8 cellular contexts compared by ENCODE assay signal in the genomic region with DNA sequence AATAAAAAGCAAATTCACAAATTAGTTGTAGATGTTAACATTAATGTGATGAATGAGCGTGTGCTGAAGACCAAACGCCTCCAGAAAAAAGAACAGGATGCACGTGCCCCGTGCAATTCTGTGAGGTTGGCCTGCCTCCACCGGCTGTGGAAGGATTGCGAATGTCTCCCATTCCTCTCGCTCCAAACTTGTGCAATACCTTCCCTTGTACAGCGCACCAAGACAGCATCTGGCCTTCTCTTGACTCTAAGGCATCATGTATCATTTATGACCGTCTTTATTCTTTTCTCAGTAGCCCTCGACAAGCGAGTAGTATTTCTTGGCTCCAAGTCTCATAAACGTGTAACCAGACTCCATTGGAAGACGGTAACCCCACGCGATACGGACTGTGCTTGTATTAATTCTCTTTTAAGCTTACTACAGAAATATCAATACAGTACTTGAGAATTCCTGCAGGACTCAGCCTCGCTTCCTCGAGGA. TPM values are rescaled to one million over a fixed set of nuclear protein-coding genes. Genes with fewer than 3 reads are reported as not detected.
A peak's percentile ranks its signal among the peaks of the same experiment; 100 is the strongest.
DNase-seq lines count a peak whose midpoint lies in the region; ATAC-seq and TF ChIP-seq lines count a peak whose summit lies in the region.

No MANE protein-coding gene starts in this region.

- no peaks in the 10 kb centered on the region for H3K27me3 Mint-ChIP-seq in mesothelial cell of epicardium (ENCODE audit: low read depth)

- peak overlapping the region; percentile 92 for H3K4me3 Mint-ChIP-seq in mesothelial cell of epicardium

- in situ Hi-C loops in Panc1 (cut with HindIII; ENCODE audit: low pct_unique_long_range_greater_than_20kb, low sequenced_read_pairs), result no loop called here

- TSS peak; percentile 96 for BruUV-seq in Panc1 (replicated peaks; lab: Mats Ljungman, UMichigan)

- H3K27me3 ChIP-seq in Panc1 (ENCODE audit: control insufficient read depth, insufficient read depth, low read length) (no peaks in the 10 kb centered on the region), upper lobe of right lung (no peaks in the 10 kb centered on the region)

- ATAC-seq in Panc1 (no peak), upper lobe of right lung (no peak)

- peaks cover 9% of the 10 kb centered on the region for H3K36me3 Mint-ChIP-seq in mesothelial cell of epicardium

- POLR2A ChIA-PET in Panc1 (lab: Charles Lee), result interaction anchor here (0.6 kb wide), 1 partner anchor 59 kb away, joined by 4 read pairs; no protein-coding TSS in a partner anchor

- peaks cover 20% of the 10 kb centered on the region for H3K4me1 ChIP-seq in Panc1 (ENCODE audit: control insufficient read depth, insufficient read depth, low read length)
- H3K4me1 ChIP-seq in upper lobe of right lung, result peaks cover 28% of the 10 kb centered on the region

- H3K9me3 Mint-ChIP-seq in mesothelial cell of epicardium, result no peaks in the 10 kb centered on the region

- H3K27ac ChIP-seq in 22Rv1, result peak overlapping the region; percentile 91
- peak overlapping the region; percentile 100 for H3K27ac ChIP-seq in Panc1 (ENCODE audit: low read length)
- peak overlapping the region; percentile 86 for H3K27ac ChIP-seq in upper lobe of right lung

- no peaks in the 10 kb centered on the region for H3K9me3 ChIP-seq in Panc1 (ENCODE audit: control insufficient read depth, insufficient read depth, low read depth, low read length)
- no peaks in the 10 kb centered on the region for H3K9me3 ChIP-seq in upper lobe of right lung

- DNase-seq in GM04503 (ENCODE audit: low read depth), result peak; percentile 80
- DNase-seq in Panc1 (ENCODE audit: low read depth, low spot score), result no peak
- peak; percentile 61 for DNase-seq in dedifferentiated amniotic fluid mesenchymal stem cell (ENCODE audit: extremely low spot score)
- DNase-seq in mesothelial cell of epicardium (ENCODE audit: low spot score in 2 of 2, unreplicated experiment in 2 of 2), result no peak
- no peak for DNase-seq in upper lobe of right lung
- no peak for DNase-seq in HuH-7 (ENCODE audit: low spot score)
- no peak for DNase-seq in occipital lobe (lab: John Stamatoyannopoulos, UW)

- peak overlapping the region; percentile 98 for H3K27ac Mint-ChIP-seq in mesothelial cell of epicardium

- peak overlapping the region; percentile 76 to 81 for H3K4me3 ChIP-seq in Panc1 (ENCODE audit: low read depth in 2 of 2, low read length in 2 of 2)
- peak overlapping the region; percentile 48 for H3K4me3 ChIP-seq in upper lobe of right lung

- peaks cover 29% of the 10 kb centered on the region for H3K4me1 Mint-ChIP-seq in mesothelial cell of epicardium

- TF ChIP-seq CTCF in 22Rv1 (IDR thresholded peaks at IDR 0.05) (no peak), Panc1 (IDR thresholded peaks at IDR 0.05) (no peak), mesothelial cell of epicardium (IDR thresholded peaks at IDR 0.05; ENCODE audit: unreplicated experiment) (no peak), upper lobe of right lung (IDR thresholded peaks at IDR 0.05) (no peak)

- intact Hi-C loops in Panc1 (cut with micrococcal nuclease; ENCODE audit: unreplicated experiment) (loop anchor here (5.0 to 10.0 kb wide), 2 partner anchors 36 to 89 kb away; no protein-coding TSS in a partner anchor), upper lobe of right lung (cut with DNase I) (no loop called here)

- CTCF ChIA-PET in Panc1 (lab: Charles Lee), result interaction anchor here (0.5 to 1.1 kb wide), 9 partner anchors 9 to 279 kb away, joined by 3 to 4 read pairs (median 3); a partner anchor contains a TSS

- H3K36me3 ChIP-seq in Panc1 (ENCODE audit: control insufficient read depth, insufficient read depth, low read length) (no peaks in the 10 kb centered on the region; the same call in 1 of the 2 replicates), upper lobe of right lung (peaks cover 11% of the 10 kb centered on the region)

RNA-seq across cellular contexts. Expression of a gene that starts 1.5 kb away (rescaled TPM):
- 55.0 TPM for total RNA-seq in Panc1 (2021; ENCODE audit: unreplicated experiment)
- polyA plus RNA-seq in Panc1 (2012; ENCODE audit: insufficient read length), result 40.3 TPM
- 48.7 to 52.9 TPM (median 49.0 TPM) in 3 replicates for total RNA-seq in mesothelial cell of epicardium
- total RNA-seq in upper lobe of right lung, result 43.9 TPM
- 11.7 TPM for total RNA-seq in occipital lobe

RNA-seq across cellular contexts. Expression of a gene that starts 14.7 kb away (rescaled TPM):
- total RNA-seq in Panc1 (2021; ENCODE audit: unreplicated experiment) (0.72 TPM), mesothelial cell of epicardium (4.2 to 5.2 TPM (median 4.7 TPM) in 3 replicates), upper lobe of right lung (3.0 TPM), occipital lobe (0.47 TPM)
- polyA plus RNA-seq in Panc1 (2012; ENCODE audit: insufficient read length), result 0.96 TPM

RNA-seq across cellular contexts. Expression of a gene that starts 47.2 kb away (rescaled TPM):
- not detected for total RNA-seq in Panc1 (2021; ENCODE audit: unreplicated experiment)
- not detected for polyA plus RNA-seq in Panc1 (2012; ENCODE audit: insufficient read length)
- total RNA-seq in mesothelial cell of epicardium, result not detected in 3 replicates
- 2.2 TPM for total RNA-seq in upper lobe of right lung
- not detected for total RNA-seq in occipital lobe

RNA-seq across cellular contexts. Expression of a gene that starts 54.3 kb away (rescaled TPM):
- 29,896 TPM for total RNA-seq in Panc1 (2021; ENCODE audit: unreplicated experiment)
- polyA plus RNA-seq in Panc1 (2012; ENCODE audit: insufficient read length), result 43.7 TPM
- 20,234 to 21,305 TPM (median 21,148 TPM) in 3 replicates for total RNA-seq in mesothelial cell of epicardium
- 30,828 TPM for total RNA-seq in upper lobe of right lung
- 159,856 TPM for total RNA-seq in occipital lobe

RNA-seq across cellular contexts. Expression of a gene that starts 54.5 kb away (rescaled TPM):
- total RNA-seq in Panc1 (2021; ENCODE audit: unreplicated experiment) (39.9 TPM), mesothelial cell of epicardium (16.7 to 17.8 TPM (median 17.0 TPM) in 3 replicates), upper lobe of right lung (31.1 TPM), occipital lobe (10.5 TPM)
- 87.7 TPM for polyA plus RNA-seq in Panc1 (2012; ENCODE audit: insufficient read length)

Comparison
In these comparisons a context has a peak if more than half of its experiments do, and no peak if none do; other contexts are left out.
1. DNase-seq: peak in GM04503 (single experiment) and dedifferentiated amniotic fluid mesenchymal stem cell (single experiment); none in Panc1 (single experiment), mesothelial cell of epicardium (0 of 2), upper lobe of right lung (single experiment), HuH-7 (single experiment) and occipital lobe (single experiment).
2. Peak in every context shown above with its lines, with median percentiles within 50 percentile points of each other: H3K27ac ChIP-seq.